In genomic region chr5:132868754-132869153, GRCh38 we compare ENCODE assay signal across 1 cellular context.
TF ChIP-seq lines count a peak whose summit lies in the region.

No MANE protein-coding gene starts in this region.

TF ChIP-seq in GM23338, 12 proteins besides CTCF, POLR2A, EP300 and RAD21:
- TF ChIP-seq REST (IDR thresholded peaks at IDR 0.05; ENCODE audit: unreplicated experiment) (no peak), ZNF331 (CRISPR knock-in tag; IDR thresholded peaks at IDR 0.05; ENCODE audit: low read depth) (no peak), EZH2 (IDR thresholded peaks at IDR 0.05; ENCODE audit: low read depth, unreplicated experiment) (no peak), ZNF462 (CRISPR knock-in tag; IDR thresholded peaks at IDR 0.05) (no peak), ZNF114 (CRISPR knock-in tag; IDR thresholded peaks at IDR 0.05) (no peak), NANOG (IDR thresholded peaks at IDR 0.05; ENCODE audit: borderline replicate concordance) (no peak), ETS1 (IDR thresholded peaks at IDR 0.05) (no peak), EZH2phosphoT487 (IDR thresholded peaks at IDR 0.05; ENCODE audit: unreplicated experiment) (no peak), CREB1 (CRISPR knock-in tag; IDR thresholded peaks at IDR 0.05; ENCODE audit: low read depth) (no peak), STAT1 (IDR thresholded peaks at IDR 0.05; ENCODE audit: unreplicated experiment) (no peak), JUNB (IDR thresholded peaks at IDR 0.05; ENCODE audit: unreplicated experiment) (no peak), POLR2AphosphoS5 (IDR thresholded peaks at IDR 0.05; ENCODE audit: low read depth) (no peak)
